ENCODE assay signal across 14 cellular contexts in genomic region chr17:65048441-65048840, GRCh38. TPM values are rescaled to one million over a fixed set of nuclear protein-coding genes. Genes with fewer than 3 reads are reported as not detected.
DNase-seq lines count a peak whose midpoint lies in the region; ATAC-seq and TF ChIP-seq lines count a peak whose summit lies in the region.
"Had no signal": no experiment of that assay in that cellular context is flagged by ENCODE, and none has a peak within 500 bp of the region (broad histone marks: within the 10 kb centered on the region; RNA-seq: fewer than 3 reads in every experiment).

No MANE protein-coding gene starts in this region.

- H3K27me3 Mint-ChIP-seq in CD4-positive, CD25-positive, alpha-beta regulatory T cell: no peaks in the 10 kb centered on the region
- H3K27me3 Mint-ChIP-seq in endodermal cell (ENCODE audit: insufficient read depth): no peaks in the 10 kb centered on the region
- H3K27me3 Mint-ChIP-seq: brain had no signal

- H3K9ac ChIP-seq in Loucy (ENCODE audit: low read depth, low read length, poor library complexity, severe bottlenecking) (peak overlapping the region; percentile 16), endodermal cell (ENCODE audit: extremely low read depth, low read length, poor library complexity, severe bottlenecking) (no peak overlapping the region)

- no peaks in the 10 kb centered on the region for H3K27me3 ChIP-seq in CD4-positive, CD25-positive, alpha-beta regulatory T cell (ENCODE audit: control insufficient read depth, insufficient read depth, low read length)
- H3K27me3 ChIP-seq in Loucy (ENCODE audit: insufficient read depth, low read length, poor library complexity, severe bottlenecking): no peaks in the 10 kb centered on the region
- H3K27me3 ChIP-seq in endodermal cell (ENCODE audit: control insufficient read depth, insufficient read depth, low read length, poor library complexity, severe bottlenecking): no peaks in the 10 kb centered on the region
- no peaks in the 10 kb centered on the region for H3K27me3 ChIP-seq in psoas muscle (ENCODE audit: insufficient read depth in 3 of 3, low read length in 2 of 3)
- no peaks in the 10 kb centered on the region for H3K27me3 ChIP-seq in body of pancreas

- peak overlapping the region; percentile 85 for H3K4me2 ChIP-seq in Loucy (ENCODE audit: low read depth, low read length, poor library complexity, severe bottlenecking)

- H3K4me1 ChIP-seq in CD4-positive, CD25-positive, alpha-beta regulatory T cell (ENCODE audit: control insufficient read depth, insufficient read depth, low read length, poor library complexity, severe bottlenecking): peaks cover 71% of the 10 kb centered on the region
- peaks cover 60% of the 10 kb centered on the region for H3K4me1 ChIP-seq in Loucy (ENCODE audit: insufficient read depth, low read length, poor library complexity, severe bottlenecking)
- H3K4me1 ChIP-seq in endodermal cell (ENCODE audit: control insufficient read depth, insufficient read depth, low read length): peaks cover 6% of the 10 kb centered on the region
- peaks cover 62% of the 10 kb centered on the region for H3K4me1 ChIP-seq in psoas muscle
- H3K4me1 ChIP-seq in body of pancreas: peaks cover 4% of the 10 kb centered on the region

- peaks cover 46% of the 10 kb centered on the region for H3K36me3 Mint-ChIP-seq in CD4-positive, CD25-positive, alpha-beta regulatory T cell
- H3K36me3 Mint-ChIP-seq in endodermal cell (ENCODE audit: low read depth): peaks cover 71% of the 10 kb centered on the region

- H4K20me1 ChIP-seq in Loucy (ENCODE audit: insufficient read depth, low read length, poor library complexity, severe bottlenecking): peaks cover 83% of the 10 kb centered on the region

- WGBS in endodermal cell (ENCODE audit: insufficient coverage in 1 of 2, insufficient read length in 1 of 2), 2 experiments: 88% methylated on average over 2 of the region's 2 CpGs; no CpG with 5 or more reads in 1 of the 2 experiments
- WGBS in psoas muscle, 3 donors: 69 to 81% (median 80%) methylated on average over 2 of the region's 2 CpGs
- 60 to 64% methylated on average over 2 of the region's 2 CpGs for WGBS in body of pancreas, 2 donors

- intact Hi-C loops in psoas muscle (cut with DNase I) (no loop called here), body of pancreas (cut with DNase I) (no loop called here)

- H3K9me2 ChIP-seq in Loucy (replicated peaks; ENCODE audit: low read depth, low read length): no peaks in the 10 kb centered on the region

- H3F3A ChIP-seq in Loucy (ENCODE audit: low read depth): no peaks in the 10 kb centered on the region

- peak overlapping the region; percentile 67 for H3K27ac ChIP-seq in CD4-positive, CD25-positive, alpha-beta regulatory T cell (ENCODE audit: insufficient read depth, low read length, poor library complexity, severe bottlenecking)
- H3K27ac ChIP-seq in endodermal cell (ENCODE audit: low read depth, low read length) (no peak overlapping the region), psoas muscle (peak overlapping the region; percentile 52), body of pancreas (peak overlapping the region in 1 of 4 donors; percentile 70)

- no peak for TF ChIP-seq CTCF in Loucy (conservative IDR thresholded peaks at IDR 0.05; ENCODE audit: low read length)
- no peak for TF ChIP-seq CTCF in endodermal cell (conservative IDR thresholded peaks at IDR 0.05)
- no peak for TF ChIP-seq CTCF in psoas muscle (IDR thresholded peaks at IDR 0.05)
- TF ChIP-seq CTCF in body of pancreas (IDR thresholded peaks at IDR 0.05): no peak

- no peak for TF ChIP-seq POLR2A in body of pancreas (IDR thresholded peaks at IDR 0.05)

- peaks cover 54% of the 10 kb centered on the region for H3K36me3 ChIP-seq in CD4-positive, CD25-positive, alpha-beta regulatory T cell (ENCODE audit: control insufficient read depth, insufficient read depth, low read length)
- peaks cover 61% of the 10 kb centered on the region for H3K36me3 ChIP-seq in Loucy (ENCODE audit: insufficient read depth, low read length)
- peaks cover 93% of the 10 kb centered on the region for H3K36me3 ChIP-seq in endodermal cell (ENCODE audit: control insufficient read depth, insufficient read depth, low read length)
- peaks cover 6 to 50% of the 10 kb centered on the region in 2 donors for H3K36me3 ChIP-seq in psoas muscle (ENCODE audit: insufficient read depth in 1 of 2, low read depth in 1 of 2)
- H3K36me3 ChIP-seq in body of pancreas (replicated peaks in 1 of 2; ENCODE audit: insufficient read depth in 1 of 2, low read depth in 2 of 2): no peaks in the 10 kb centered on the region

- no peak for DNase-seq in CD4-positive, CD25-positive, alpha-beta regulatory T cell
- DNase-seq in endodermal cell: no peak
- no peak for DNase-seq in psoas muscle
- DNase-seq in SIG-M5 (lab: John Stamatoyannopoulos, UW): no peak
- DNase-seq in NCI-H2227 (lab: John Stamatoyannopoulos, UW; ENCODE audit: unreplicated experiment): no peak
- no peak for DNase-seq in body of pancreas
- DNase-seq: activated CD8-positive, alpha-beta memory T cell treated with anti-CD3 and anti-CD28 coated beads, Interleukin-2, amount 50 U/mL, for 4 hours; NCI-H2029 treated with DMSO at 0.1 percent for 48 hours; stimulated activated CD4-positive, alpha-beta T cell treated with anti-CD3 and anti-CD28 coated beads, Interleukin-2, amount 100 ng/mL, for 24 hours had no signal

- peaks cover 99% of the 10 kb centered on the region for H3K79me2 ChIP-seq in Loucy (ENCODE audit: insufficient read depth, low read length)

- H3K27ac Mint-ChIP-seq in CD4-positive, CD25-positive, alpha-beta regulatory T cell: peak overlapping the region in 2 of 3 donors; percentile 8 to 71
- H3K27ac Mint-ChIP-seq in endodermal cell: no peak overlapping the region

- peak overlapping the region; percentile 65 for H3K4me3 ChIP-seq in CD4-positive, CD25-positive, alpha-beta regulatory T cell (ENCODE audit: low read depth, low read length)
- peak overlapping the region; percentile 40 for H3K4me3 ChIP-seq in Loucy (ENCODE audit: low read length, poor library complexity, severe bottlenecking)
- peak overlapping the region; percentile 43 for H3K4me3 ChIP-seq in endodermal cell (ENCODE audit: low read length)
- no peak overlapping the region for H3K4me3 ChIP-seq in psoas muscle
- H3K4me3 ChIP-seq in body of pancreas: no peak overlapping the region
- H3K4me3 ChIP-seq: K562 had no signal

- no peak for ATAC-seq in CD4-positive, CD25-positive, alpha-beta regulatory T cell (ENCODE audit: low read depth in 2 of 2)
- ATAC-seq in psoas muscle (no peak), HG03095 (IDR thresholded peaks at IDR 0.05; ENCODE audit: unreplicated experiment) (no peak), body of pancreas (no peak)
- ATAC-seq: esophagus mucosa, K562 had no signal

- H3K4me3 Mint-ChIP-seq in CD4-positive, CD25-positive, alpha-beta regulatory T cell: peak overlapping the region; percentile 11 to 80 (median 54)
- H3K4me3 Mint-ChIP-seq in endodermal cell: no peak overlapping the region
- H3K4me3 Mint-ChIP-seq: brain had no signal

- peaks cover 42 to 93% (median 72%) of the 10 kb centered on the region in 4 donors for H3K4me1 Mint-ChIP-seq in CD4-positive, CD25-positive, alpha-beta regulatory T cell
- peaks cover 18% of the 10 kb centered on the region for H3K4me1 Mint-ChIP-seq in endodermal cell

- H3K9me3 Mint-ChIP-seq in CD4-positive, CD25-positive, alpha-beta regulatory T cell: peaks cover 0 to 2% (median 0%) of the 10 kb centered on the region in 7 donors
- H3K9me3 Mint-ChIP-seq in endodermal cell: no peaks in the 10 kb centered on the region
- H3K9me3 Mint-ChIP-seq: brain had no signal

- H2AFZ ChIP-seq in Loucy (ENCODE audit: low read length): no peak overlapping the region

- H3K9me3 ChIP-seq in CD4-positive, CD25-positive, alpha-beta regulatory T cell (ENCODE audit: control insufficient read depth in 2 of 2, low read length in 2 of 2): no peaks in the 10 kb centered on the region
- H3K9me3 ChIP-seq in Loucy (ENCODE audit: insufficient read depth, low read depth, low read length): no peaks in the 10 kb centered on the region
- no peaks in the 10 kb centered on the region for H3K9me3 ChIP-seq in endodermal cell (ENCODE audit: control insufficient read depth, low read length)
- H3K9me3 ChIP-seq in psoas muscle: no peaks in the 10 kb centered on the region
- no peaks in the 10 kb centered on the region for H3K9me3 ChIP-seq in body of pancreas

RNA-seq across cellular contexts. Expression of gene GNA13, which starts 8.1 kb away (rescaled TPM):
- 127 TPM for total RNA-seq in CD4-positive, CD25-positive, alpha-beta regulatory T cell
- polyA plus RNA-seq in CD4-positive, CD25-positive, alpha-beta regulatory T cell: 10 to 100 TPM; 51.4 to 58.0 (median 53.3) TPM
- total RNA-seq in endodermal cell (10 to 100 TPM; 59.3 to 66.8 TPM), psoas muscle (10 to 100 TPM; 34.2 to 85.5 (median 50.4) TPM), body of pancreas (10 to 100 TPM; 20.2 to 22.4 TPM)
- polyA plus RNA-seq in endodermal cell (2013, experiment 1 of 2): 59.5 TPM
- 61.0 TPM for polyA plus RNA-seq in endodermal cell (2013, experiment 2 of 2)
- polyA plus RNA-seq in psoas muscle: 10 to 100 TPM; 32.7 to 67.2 (median 38.1) TPM

Comparison
In these comparisons a context has a peak if more than half of its experiments do, and no peak if none do; other contexts are left out.
1. H3K4me3 ChIP-seq: peak in CD4-positive, CD25-positive, alpha-beta regulatory T cell (single experiment), Loucy (single experiment) and endodermal cell (single experiment); none in psoas muscle (single experiment) and body of pancreas (0 of 2).